In genomic region chr11:68256331-68256741, GRCh38 we compare ENCODE assay signal across 16 cellular contexts. TPM values are rescaled to one million over a fixed set of nuclear protein-coding genes. Genes with fewer than 3 reads are reported as not detected.
DNase-seq lines count a peak whose midpoint lies in the region; ATAC-seq and TF ChIP-seq lines count a peak whose summit lies in the region.
"Had no signal": no experiment of that assay in that cellular context is flagged by ENCODE, and none has a peak within 500 bp of the region (broad histone marks: within the 10 kb centered on the region; RNA-seq: fewer than 3 reads in every experiment).

No MANE protein-coding gene starts in this region.

- peaks cover 8% of the 10 kb centered on the region for H3K36me3 Mint-ChIP-seq in osteocyte (ENCODE audit: unreplicated experiment)
- H3K36me3 Mint-ChIP-seq in activated T-helper 17 cell treated with anti-CD3 and anti-CD28 coated beads, Interleukin-2, amount 50 U/mL, for 72 hours (ENCODE audit: low read depth): peaks cover under 1% of the 10 kb centered on the region

- H3K27ac Mint-ChIP-seq in osteocyte (ENCODE audit: unreplicated experiment): peak overlapping the region; percentile 95
- no peak overlapping the region for H3K27ac Mint-ChIP-seq in activated T-helper 17 cell treated with anti-CD3 and anti-CD28 coated beads, Interleukin-2, amount 50 U/mL, for 72 hours

- no peaks in the 10 kb centered on the region for H3K27me3 Mint-ChIP-seq in osteocyte (ENCODE audit: unreplicated experiment)
- H3K27me3 Mint-ChIP-seq in activated T-helper 17 cell treated with anti-CD3 and anti-CD28 coated beads, Interleukin-2, amount 50 U/mL, for 72 hours: no peaks in the 10 kb centered on the region

- no peak for TF ChIP-seq EP300 in sigmoid colon (IDR thresholded peaks at IDR 0.05)

- WGBS in sigmoid colon, 2 donors: 76 to 82% methylated on average over 9 of the region's 9 CpGs

- DNase-seq in AG20443 (ENCODE audit: low spot score) (peak; percentile 67), M059J (ENCODE audit: low read depth) (peak; percentile 42), fibroblast of the aortic adventitia (ENCODE audit: low read depth) (peak; percentile 10), osteocyte (ENCODE audit: extremely low spot score, unreplicated experiment) (no peak), DMS153 (lab: John Stamatoyannopoulos, UW) (no peak), sigmoid colon (no peak)
- DNase-seq: activated gamma-delta T cell treated with Interleukin-2 at 50 U/mL for 16 hours; foreskin keratinocyte; left cardiac atrium; NCI-H2227 treated with DMSO at 0.1 percent for 48 hours; PC-9; stimulated activated naive CD4-positive, alpha-beta T cell; T-helper 2 cell had no signal

- H3K4me3 Mint-ChIP-seq in osteocyte (ENCODE audit: unreplicated experiment): peak overlapping the region; percentile 55
- no peak overlapping the region for H3K4me3 Mint-ChIP-seq in activated T-helper 17 cell treated with anti-CD3 and anti-CD28 coated beads, Interleukin-2, amount 50 U/mL, for 72 hours
- H3K4me3 Mint-ChIP-seq: CD14-positive monocyte had no signal

- H3K4me1 ChIP-seq in sigmoid colon: peaks cover 0 to 19% (median 11%) of the 10 kb centered on the region in 4 donors
- H3K4me1 ChIP-seq: foreskin keratinocyte had no signal

- H3K27me3 ChIP-seq in sigmoid colon: no peaks in the 10 kb centered on the region

- no peaks in the 10 kb centered on the region for H3K9me3 Mint-ChIP-seq in osteocyte (ENCODE audit: unreplicated experiment)
- H3K9me3 Mint-ChIP-seq in activated T-helper 17 cell treated with anti-CD3 and anti-CD28 coated beads, Interleukin-2, amount 50 U/mL, for 72 hours: no peaks in the 10 kb centered on the region

- H3K4me3 ChIP-seq in fibroblast of the aortic adventitia (ENCODE audit: low read depth, low read length) (no peak overlapping the region), sigmoid colon (no peak overlapping the region)
- H3K4me3 ChIP-seq: PC-9 had no signal

- no peaks in the 10 kb centered on the region for H3K9me3 ChIP-seq in sigmoid colon

- peaks cover 0 to 9% (median 1%) of the 10 kb centered on the region in 4 donors for H3K36me3 ChIP-seq in sigmoid colon

- peak overlapping the region in 2 of 4 donors; percentile 24 to 54 for H3K27ac ChIP-seq in sigmoid colon
- H3K27ac ChIP-seq: foreskin keratinocyte, PC-9 had no signal

- peaks cover 37% of the 10 kb centered on the region for H3K4me1 Mint-ChIP-seq in osteocyte (ENCODE audit: unreplicated experiment)
- peaks cover 4% of the 10 kb centered on the region for H3K4me1 Mint-ChIP-seq in activated T-helper 17 cell treated with anti-CD3 and anti-CD28 coated beads, Interleukin-2, amount 50 U/mL, for 72 hours

- intact Hi-C loops in sigmoid colon (cut with DNase I): loop anchor here (5.0 kb wide), 1 partner anchor 126 kb away; no protein-coding TSS in a partner anchor

- TF ChIP-seq CTCF in fibroblast of the aortic adventitia (IDR thresholded peaks at IDR 0.05; ENCODE audit: insufficient read depth, low read length) (no peak), osteocyte (IDR thresholded peaks at IDR 0.05) (no peak), sigmoid colon (IDR thresholded peaks at IDR 0.05) (no peak)

- ATAC-seq in activated T-helper 17 cell treated with anti-CD3 and anti-CD28 coated beads, Interleukin-2, amount 50 U/mL, for 72 hours (replicated peaks): no peak
- ATAC-seq in HG03280 (IDR thresholded peaks at IDR 0.05; ENCODE audit: unreplicated experiment): no peak
- ATAC-seq: foreskin keratinocyte had no signal

- TF ChIP-seq POLR2A in sigmoid colon (IDR thresholded peaks at IDR 0.05): no peak

RNA-seq across cellular contexts. Expression of gene C11orf24, which starts 15.4 kb away (rescaled TPM):
- total RNA-seq in M059J (2014; rRNA removed; shearing (Covaris generic)): 42.3 and 59.2 TPM in 2 replicates
- 11.7 and 42.1 TPM in 2 replicates for total RNA-seq in fibroblast of the aortic adventitia (ENCODE audit: low replicate concordance)
- total RNA-seq in osteocyte: 70.1 and 80.9 TPM in 2 replicates
- total RNA-seq in activated T-helper 17 cell treated with anti-CD3 and anti-CD28 coated beads, Interleukin-2, amount 50 U/mL, for 72 hours: 10 to 100 TPM; 26.6 to 38.7 TPM
- 10 to 100 TPM; 13.7 to 25.4 (median 21.9) TPM for total RNA-seq in sigmoid colon
- polyA plus RNA-seq in sigmoid colon: 10 to 100 TPM; 37.8 to 70.3 (median 40.6) TPM

RNA-seq across cellular contexts. Expression of gene KMT5B, which starts 43.2 kb away (rescaled TPM):
- 28.6 and 61.2 TPM in 2 replicates for total RNA-seq in M059J (2014; rRNA removed; shearing (Covaris generic))
- total RNA-seq in fibroblast of the aortic adventitia (ENCODE audit: low replicate concordance): 20.1 and 43.4 TPM in 2 replicates
- 59.4 and 59.8 TPM in 2 replicates for total RNA-seq in osteocyte
- 10 to 100 TPM; 20.1 to 30.0 TPM for total RNA-seq in activated T-helper 17 cell treated with anti-CD3 and anti-CD28 coated beads, Interleukin-2, amount 50 U/mL, for 72 hours
- total RNA-seq in sigmoid colon: 10 to 100 TPM; 38.7 to 45.7 (median 39.1) TPM
- polyA plus RNA-seq in sigmoid colon: 10 to 100 TPM; 20.8 to 21.4 (median 21.0) TPM

RNA-seq across cellular contexts. Expression of gene LRP5, which starts 56.1 kb away (rescaled TPM):
- 10.1 and 19.7 TPM in 2 replicates for total RNA-seq in M059J (2014; rRNA removed; shearing (Covaris generic))
- 3.3 and 8.3 TPM in 2 replicates for total RNA-seq in fibroblast of the aortic adventitia (ENCODE audit: low replicate concordance)
- 162 and 179 TPM in 2 replicates for total RNA-seq in osteocyte
- 1 to 10 TPM; 4.6 to 6.0 TPM for total RNA-seq in activated T-helper 17 cell treated with anti-CD3 and anti-CD28 coated beads, Interleukin-2, amount 50 U/mL, for 72 hours
- total RNA-seq in sigmoid colon: 10 to 100 TPM; 18.3 to 43.8 (median 29.2) TPM
- 10 to 100 TPM; 18.0 to 63.1 (median 20.4) TPM for polyA plus RNA-seq in sigmoid colon

Comparison
In these comparisons a context has a peak if more than half of its experiments do, and no peak if none do; other contexts are left out.
1. DNase-seq: peak in AG20443 (single experiment), M059J (single experiment) and fibroblast of the aortic adventitia (single experiment); none in osteocyte (single experiment), DMS153 (single experiment) and sigmoid colon (single experiment).